Comparison of ENCODE assay signal across 30 cellular contexts in genomic region chr19:58248886-58249285, GRCh38.
"Had no signal": no experiment of that assay in that cellular context is flagged by ENCODE, and none has a peak within 500 bp of the region (broad histone marks: within the 10 kb centered on the region; RNA-seq: fewer than 3 reads in every experiment).

No MANE protein-coding gene starts in this region.

- H3K27me3 Mint-ChIP-seq: activated naive CD8-positive, alpha-beta T cell; naive B cell; stimulated activated naive B cell treated with anti-CD40 and anti-IgM and Interleukin-4, amounts not matched to agents 10 μg/mL and 1 μg/mL and 100 μg/mL, for 72 hours had no signal

- DNase-seq: activated CD4-positive, alpha-beta T cell treated with anti-CD3 and anti-CD28 coated beads for 48 hours; activated effector memory CD4-positive, alpha-beta T cell treated with Interleukin-2 at 50 U/mL for 16 hours; activated T-cell treated with anti-CD3 and anti-CD28 coated beads for 4 hours; activated T-cell treated with anti-CD3 and anti-CD28 coated beads, Interleukin-2, amount 50 U/mL, for 72 hours; amniotic stem cell; brain microvascular endothelial cell; cortex of kidney; foreskin keratinocyte; kidney glomerular epithelial cell; lower lobe of right lung; mesenchymal stem cell; naive B cell; nephron progenitor cell; pancreas; retina; small intestine; stimulated activated CD4-positive, alpha-beta T cell treated with anti-CD3 and anti-CD28 coated beads, Interleukin-15, amount 100 ng/mL, for 24 hours; stimulated activated CD4-positive, alpha-beta T cell treated with anti-CD3 and anti-CD28 coated beads, Interleukin-2, amount 100 ng/mL, for 24 hours; stimulated activated naive B cell treated with anti-CD40 and anti-IgM and Interleukin-4, amounts not matched to agents 10 μg/mL and 1 μg/mL and 100 μg/mL, for 72 hours; SW 1271; T-helper 9 cell had no signal

- ATAC-seq: activated T-cell treated with anti-CD3 and anti-CD28 coated beads, Interleukin-2, amount 50 U/mL, for 72 hours; foreskin keratinocyte; left lobe of liver; lower lobe of right lung; pancreas; sciatic nerve; stimulated activated naive B cell treated with anti-CD40 and anti-IgM and Interleukin-4, amounts not matched to agents 10 μg/mL and 1 μg/mL and 100 μg/mL, for 72 hours had no signal

- H3K9me3 ChIP-seq: prostate gland had no signal

- H3K27ac ChIP-seq: brain microvascular endothelial cell, esophagus muscularis mucosa, foreskin keratinocyte, lower lobe of right lung, pancreas, prostate gland, SK-N-MC, tibial nerve, VCaP had no signal

- H3K4me3 ChIP-seq: esophagus muscularis mucosa, lower lobe of right lung, pancreas, prostate gland, SK-N-MC, tibial nerve had no signal

- H3K4me1 ChIP-seq: esophagus muscularis mucosa, foreskin keratinocyte, lower lobe of right lung, pancreas, prostate gland, tibial nerve had no signal

- H3K27ac Mint-ChIP-seq: activated naive CD8-positive, alpha-beta T cell; activated T-cell treated with anti-CD3 and anti-CD28 coated beads, Interleukin-2, amount 50 U/mL, for 72 hours; naive B cell; nephron progenitor cell; T-helper 1 cell treated with Interleukin-12 subunit alpha and Interleukin-12 subunit beta and Interleukin-4 antibody, amounts not matched to agents 30 μg/mL and 1 μg/mL, for 36 hours had no signal

- H3K4me1 Mint-ChIP-seq: nephron progenitor cell had no signal

- H3K27me3 ChIP-seq: brain microvascular endothelial cell, esophagus muscularis mucosa, foreskin keratinocyte, pancreas, tibial nerve had no signal

- H3K4me3 Mint-ChIP-seq: activated naive CD8-positive, alpha-beta T cell; activated T-cell treated with anti-CD3 and anti-CD28 coated beads, Interleukin-2, amount 50 U/mL, for 72 hours; naive B cell; stimulated activated naive B cell treated with anti-CD40 and anti-IgM and Interleukin-4, amounts not matched to agents 10 μg/mL and 1 μg/mL and 100 μg/mL, for 72 hours; T-helper 1 cell treated with Interleukin-12 subunit alpha and Interleukin-12 subunit beta and Interleukin-4 antibody, amounts not matched to agents 30 μg/mL and 1 μg/mL, for 36 hours had no signal
